1 cellular context compared by ENCODE assay signal in the genomic region with DNA sequence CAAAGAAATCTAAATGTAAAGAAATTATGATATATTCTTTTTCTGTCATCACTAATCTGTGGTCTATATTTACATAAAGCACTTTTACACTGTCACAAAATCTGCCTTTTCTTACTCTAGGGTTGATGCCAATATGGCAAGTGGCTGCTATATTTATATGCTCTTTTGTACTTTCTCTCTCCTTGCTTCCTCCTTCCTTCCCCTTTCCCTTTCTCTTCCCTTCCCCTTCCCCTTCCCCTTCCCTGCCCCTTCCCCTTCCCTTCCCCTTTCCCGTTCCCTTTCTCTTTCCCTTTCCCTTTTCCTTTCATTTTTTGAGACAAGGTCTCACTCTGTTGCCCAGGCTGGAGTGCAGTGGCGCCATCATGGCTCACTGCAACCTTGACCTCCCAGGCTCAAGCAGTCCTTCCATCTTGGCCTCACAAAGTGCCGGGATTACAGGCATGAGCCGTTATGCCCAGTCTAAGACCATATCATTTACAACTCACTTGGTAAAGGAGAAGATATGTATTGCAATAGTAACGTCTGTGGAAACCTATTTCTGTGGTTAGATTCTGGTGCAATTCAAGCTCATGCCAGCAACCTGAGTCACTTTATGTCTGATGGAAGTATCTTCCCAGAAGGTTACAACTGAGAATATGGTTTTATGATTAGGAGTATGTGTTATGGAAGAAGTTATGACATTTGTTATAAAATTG.
TF ChIP-seq lines count a peak whose summit lies in the region.

No MANE protein-coding gene starts in this region.

TF ChIP-seq in IMR-90, 13 proteins besides CTCF, POLR2A, EP300 and RAD21 (continued from another document):
- TF ChIP-seq MAZ (IDR thresholded peaks at IDR 0.05; ENCODE audit: borderline replicate concordance, low read depth, low read length) (no peak), MAFK (IDR thresholded peaks at IDR 0.05; ENCODE audit: low read depth, low read length) (no peak), SMC3 (IDR thresholded peaks at IDR 0.05; ENCODE audit: low read depth, low read length) (no peak), FOS (IDR thresholded peaks at IDR 0.05; ENCODE audit: low read depth, low read length) (peak; percentile 48; the same call in 1 of the 2 replicates), NFE2L2 (IDR thresholded peaks at IDR 0.05; ENCODE audit: low read depth, low read length) (no peak), RCOR1 (IDR thresholded peaks at IDR 0.05; ENCODE audit: insufficient replicate concordance, low read length) (no peak), CEBPB (IDR thresholded peaks at IDR 0.05; ENCODE audit: low read depth, low read length) (peak; percentile 96)
- TF ChIP-seq, protein P1, sequence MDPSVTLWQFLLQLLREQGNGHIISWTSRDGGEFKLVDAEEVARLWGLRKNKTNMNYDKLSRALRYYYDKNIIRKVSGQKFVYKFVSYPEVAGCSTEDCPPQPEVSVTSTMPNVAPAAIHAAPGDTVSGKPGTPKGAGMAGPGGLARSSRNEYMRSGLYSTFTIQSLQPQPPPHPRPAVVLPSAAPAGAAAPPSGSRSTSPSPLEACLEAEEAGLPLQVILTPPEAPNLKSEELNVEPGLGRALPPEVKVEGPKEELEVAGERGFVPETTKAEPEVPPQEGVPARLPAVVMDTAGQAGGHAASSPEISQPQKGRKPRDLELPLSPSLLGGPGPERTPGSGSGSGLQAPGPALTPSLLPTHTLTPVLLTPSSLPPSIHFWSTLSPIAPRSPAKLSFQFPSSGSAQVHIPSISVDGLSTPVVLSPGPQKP (IDR thresholded peaks at IDR 0.05; ENCODE audit: borderline replicate concordance, low read depth, low read length), result no peak
